In the genomic region with DNA sequence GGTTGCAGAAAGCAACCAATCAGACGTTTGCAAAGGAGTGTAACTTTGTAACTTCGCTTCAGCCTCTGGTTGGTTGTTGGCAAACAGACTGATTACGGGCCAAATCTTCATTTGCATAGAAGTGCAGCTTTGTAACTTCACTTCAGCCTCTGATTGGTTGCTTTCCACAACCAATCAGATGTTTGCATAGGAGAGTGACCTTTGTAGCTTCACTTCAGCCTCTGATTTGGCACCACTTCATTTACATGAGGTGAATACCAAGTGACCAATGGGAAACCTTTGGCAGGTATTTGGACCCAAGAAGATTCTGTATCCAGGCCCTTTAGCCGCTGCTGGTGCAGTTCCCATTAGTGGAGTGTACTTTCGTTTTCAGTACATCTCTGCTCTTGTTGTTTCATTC, we compare ENCODE assay signal across 15 cellular contexts. TPM values are rescaled to one million over a fixed set of nuclear protein-coding genes. Genes with fewer than 3 reads are reported as not detected.
DNase-seq lines count a peak whose midpoint lies in the region; ATAC-seq and TF ChIP-seq lines count a peak whose summit lies in the region.
"Had no signal": no experiment of that assay in that cellular context is flagged by ENCODE, and none has a peak within 500 bp of the region (broad histone marks: within the 10 kb centered on the region; RNA-seq: fewer than 3 reads in every experiment).

No MANE protein-coding gene starts in this region.

- no peak overlapping the region for H3K27ac Mint-ChIP-seq in Calu3 (ENCODE audit: unreplicated experiment)
- H3K27ac Mint-ChIP-seq: activated naive CD4-positive, alpha-beta T cell treated with anti-CD3 and anti-CD28 coated beads for 36 hours had no signal

- peak overlapping the region; percentile 29 for H3K4me3 Mint-ChIP-seq in Calu3 (ENCODE audit: low read depth, unreplicated experiment)
- H3K4me3 Mint-ChIP-seq: activated naive CD4-positive, alpha-beta T cell treated with anti-CD3 and anti-CD28 coated beads for 36 hours; naive B cell had no signal

- H3K4me3 ChIP-seq in coronary artery: peak overlapping the region; percentile 25
- H3K4me3 ChIP-seq in psoas muscle: peak overlapping the region; percentile 1
- H3K4me3 ChIP-seq: right atrium auricular region had no signal

- peaks cover 18% of the 10 kb centered on the region for H3K4me1 Mint-ChIP-seq in Calu3 (ENCODE audit: low read depth, unreplicated experiment)

- peak; percentile 23 for DNase-seq in Calu3
- DNase-seq in NCI-H2029 (lab: John Stamatoyannopoulos, UW): peak; percentile 67
- no peak for DNase-seq in coronary artery (ENCODE audit: low spot score)
- no peak for DNase-seq in psoas muscle
- no peak for DNase-seq in posterior cingulate gyrus
- DNase-seq: activated CD4-positive, alpha-beta T cell treated with anti-CD3 and anti-CD28 coated beads, Interleukin-2, amount 50 U/mL, for 4 hours; activated naive CD4-positive, alpha-beta T cell treated with anti-CD3 and anti-CD28 coated beads for 36 hours; COR-L47; heart right ventricle; left colon; naive B cell; NCI-H345 had no signal

- no peaks in the 10 kb centered on the region for H3K36me3 Mint-ChIP-seq in Calu3 (ENCODE audit: insufficient read depth, unreplicated experiment)
- H3K36me3 Mint-ChIP-seq: naive B cell had no signal

- H3K27me3 ChIP-seq in psoas muscle (ENCODE audit: insufficient read depth in 3 of 3, low read length in 2 of 3): no peaks in the 10 kb centered on the region
- H3K27me3 ChIP-seq: heart right ventricle, right atrium auricular region had no signal

- H3K36me3 ChIP-seq in psoas muscle (ENCODE audit: insufficient read depth in 1 of 2, low read depth in 1 of 2): no peaks in the 10 kb centered on the region
- H3K36me3 ChIP-seq: heart right ventricle, right atrium auricular region had no signal

- no TSS peak for BruUV-seq in Calu3 (replicated peaks; lab: Mats Ljungman, UMichigan)

- no peaks in the 10 kb centered on the region for H3K9me3 ChIP-seq in psoas muscle
- H3K9me3 ChIP-seq: heart right ventricle, right atrium auricular region had no signal

- H3K27ac ChIP-seq in coronary artery (no peak overlapping the region), psoas muscle (peak overlapping the region; percentile 20)
- H3K27ac ChIP-seq: right atrium auricular region had no signal

- intact Hi-C loops in Calu3 (cut with micrococcal nuclease; ENCODE audit: unreplicated experiment) (no loop called here), psoas muscle (cut with DNase I) (no loop called here), posterior cingulate gyrus (cut with DNase I) (no loop called here)

- CTCF ChIA-PET in Calu3 (lab: Charles Lee): interaction anchor here (1.1 to 1.4 kb wide), 3 partner anchors 8 to 109 kb away, joined by 4 read pairs; no protein-coding TSS in a partner anchor

- H3K27me3 Mint-ChIP-seq in Calu3 (ENCODE audit: unreplicated experiment): no peaks in the 10 kb centered on the region
- H3K27me3 Mint-ChIP-seq: naive B cell had no signal

- H3K9me3 Mint-ChIP-seq in Calu3 (ENCODE audit: low read depth, unreplicated experiment): no peaks in the 10 kb centered on the region
- H3K9me3 Mint-ChIP-seq: activated naive CD4-positive, alpha-beta T cell treated with anti-CD3 and anti-CD28 coated beads for 36 hours; naive B cell had no signal

- 67 to 89% (median 72%) methylated on average over 5 of the region's 5 CpGs for WGBS in psoas muscle, 3 donors

- TF ChIP-seq CTCF in Calu3 (IDR thresholded peaks at IDR 0.05; ENCODE audit: unreplicated experiment) (no peak), coronary artery (IDR thresholded peaks at IDR 0.05) (no peak), psoas muscle (IDR thresholded peaks at IDR 0.05) (no peak)

- H3K4me1 ChIP-seq in psoas muscle: peaks cover 78% of the 10 kb centered on the region

- ATAC-seq in psoas muscle: no peak
- no peak for ATAC-seq in esophagus mucosa
- ATAC-seq in HG02852 (IDR thresholded peaks at IDR 0.05; ENCODE audit: unreplicated experiment): no peak
- ATAC-seq: heart right ventricle, left colon had no signal

RNA-seq across cellular contexts. Expression of a gene that starts 16.0 kb away (rescaled TPM):
- 37.5 and 40.8 TPM in 2 replicates for total RNA-seq in Calu3 (2022)
- total RNA-seq in psoas muscle: 100 to 1,000 TPM in 2 of 4 donors, 10 to 100 TPM in 2; 73.1 to 108 (median 90.6) TPM
- 100 to 1,000 TPM in 1 of 3 donors, 10 to 100 TPM in 2; 31.3 to 132 (median 57.3) TPM for polyA plus RNA-seq in psoas muscle
- 26.2 TPM for total RNA-seq in esophagus mucosa

Comparison
In these comparisons a context has a peak if more than half of its experiments do, and no peak if none do; other contexts are left out.
1. DNase-seq: peak in Calu3 (single experiment) and NCI-H2029 (single experiment); none in coronary artery (single experiment), psoas muscle (0 of 2) and posterior cingulate gyrus (0 of 10).